In genomic region chr3:71593106-71593505, GRCh38 we compare ENCODE assay signal across 8 cellular contexts.
"Had no signal": no experiment of that assay in that cellular context is flagged by ENCODE, and none has a peak within 500 bp of the region (broad histone marks: within the 10 kb centered on the region; RNA-seq: fewer than 3 reads in every experiment).

No MANE protein-coding gene starts in this region.

- H3K9ac ChIP-seq: GM23248 had no signal

- DNase-seq: GM23248, GOT3, H7, H9, HCEC 1CT, HFFc6 had no signal

- H3K27ac Mint-ChIP-seq: GM23338, H9, HFFc6 had no signal

- H3K4me2 ChIP-seq: GM23338 had no signal

- H3K36me3 ChIP-seq: HAP-1 had no signal

- H3K4me1 ChIP-seq: HAP-1 had no signal

- H3K9me3 Mint-ChIP-seq: HFFc6 had no signal

- H3K9me3 ChIP-seq: HAP-1 had no signal

- H2AFZ ChIP-seq: GM23248, GM23338 had no signal

- H3K4me1 Mint-ChIP-seq: GM23338 had no signal

- H3K4me3 ChIP-seq: GM23248, GM23338, HAP-1 had no signal

- H3K4me3 Mint-ChIP-seq: GM23338, H9, HFFc6 had no signal

- H3K27ac ChIP-seq: GM23248 had no signal
